ENCODE assay signal across 8 cellular contexts in the genomic region with DNA sequence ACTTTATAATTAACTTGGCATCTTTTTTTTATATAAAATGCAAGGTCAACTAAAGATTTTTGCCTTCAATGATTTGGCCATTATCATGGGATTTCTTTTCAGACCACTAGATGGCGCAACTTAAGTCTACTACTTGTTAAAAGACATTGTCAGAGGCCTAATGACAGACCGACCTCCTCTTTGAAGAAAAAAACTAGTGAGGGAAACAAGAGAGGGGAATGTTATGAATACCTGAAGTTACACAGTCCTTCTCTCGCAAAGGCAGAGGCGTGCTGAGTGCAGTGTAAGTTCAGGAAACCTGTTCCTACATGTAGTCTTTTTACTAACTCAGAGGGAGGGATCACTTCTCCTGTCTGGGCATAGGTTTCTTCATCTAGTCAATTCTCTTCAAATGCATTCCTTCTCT. TPM values are rescaled to one million over a fixed set of nuclear protein-coding genes. Genes with fewer than 3 reads are reported as not detected.
DNase-seq lines count a peak whose midpoint lies in the region; ATAC-seq, FAIRE-seq and TF ChIP-seq lines count a peak whose summit lies in the region.

No MANE protein-coding gene starts in this region.

- no peak overlapping the region for H3K9ac ChIP-seq in PC-3 (ENCODE audit: low read length)
- no peak overlapping the region for H3K9ac ChIP-seq in HepG2 (ENCODE audit: insufficient read depth, low read depth, low read length)

- no peaks in the 10 kb centered on the region for H3K9me3 ChIP-seq in PC-3 (ENCODE audit: low read length)
- no peaks in the 10 kb centered on the region for H3K9me3 ChIP-seq in HepG2 (ENCODE audit: low read length)

- H3K79me2 ChIP-seq in PC-3 (ENCODE audit: low read length) = no peaks in the 10 kb centered on the region
- H3K79me2 ChIP-seq in HepG2 (ENCODE audit: insufficient read depth, low read length) = no peaks in the 10 kb centered on the region

- no peaks in the 10 kb centered on the region for H3F3A ChIP-seq in PC-3 (ENCODE audit: low read length, unreplicated experiment)

- H3K4me1 ChIP-seq in PC-3 (ENCODE audit: insufficient read depth, low read length) = peaks cover 6% of the 10 kb centered on the region
- H3K4me1 ChIP-seq in HepG2 (ENCODE audit: insufficient read depth, low read length) = peaks cover 13% of the 10 kb centered on the region

- H3K36me3 ChIP-seq in PC-3 (ENCODE audit: low read depth, low read length) = no peaks in the 10 kb centered on the region
- H3K36me3 ChIP-seq in HepG2 (replicated peaks in 1 of 2; ENCODE audit: control insufficient read depth in 1 of 2, insufficient read depth in 2 of 2, low read length in 2 of 2) = no peaks in the 10 kb centered on the region

- ATAC-seq in PC-3 (peak; percentile 63), HepG2 (peak; percentile 79), HG02840 (IDR thresholded peaks at IDR 0.05; ENCODE audit: low FRiP score, unreplicated experiment) (no peak)

- WGBS in HepG2 (ENCODE audit: low lambda C conversion rate) = 1% methylated on average over 4 of the region's 4 CpGs

- H3K4me2 ChIP-seq in PC-3 (ENCODE audit: low read length) = no peak overlapping the region
- H3K4me2 ChIP-seq in HepG2 (ENCODE audit: low read depth, low read length) = peak overlapping the region; percentile 57

- H3K4me3 ChIP-seq in GM12864 (ENCODE audit: low read depth, low read length) (no peak overlapping the region), HL-60 (replicated peaks; ENCODE audit: insufficient read depth, low read length) (no peak overlapping the region), PC-3 (ENCODE audit: low read length) (no peak overlapping the region), HepG2 (replicated peaks in 1 of 3; ENCODE audit: insufficient read depth in 1 of 3, low read depth in 2 of 3, low read length in 3 of 3) (no peak overlapping the region)

- H2AFZ ChIP-seq in PC-3 (ENCODE audit: low read length) (peak overlapping the region; percentile 62), HepG2 (ENCODE audit: low read length) (peak overlapping the region; percentile 28)

- FAIRE-seq in HepG2 (lab: Jason Lieb, UNC) = peak; percentile 74

- intact Hi-C loops in PC-3 (cut with micrococcal nuclease) (loop anchor here (1.0 kb wide), 2 partner anchors 25 to 109 kb away; no protein-coding TSS in a partner anchor), HepG2 (cut with micrococcal nuclease; ENCODE audit: unreplicated experiment) (loop anchor here (1.0 to 10.0 kb wide), 3 partner anchors 25 to 309 kb away; no protein-coding TSS in a partner anchor)

- H3K27ac ChIP-seq in HL-60 (replicated peaks) (no peak overlapping the region), PC-3 (ENCODE audit: low read length) (no peak overlapping the region), HepG2 (ENCODE audit: extremely low read length, insufficient read depth, low read length) (no peak overlapping the region)

- TF ChIP-seq EP300 in HepG2 (IDR thresholded peaks at IDR 0.05; ENCODE audit: low read depth in 2 of 2, low read length in 2 of 2) = no peak
- no peak for TF ChIP-seq EP300 in HepG2 (CRISPR knock-in tag; IDR thresholded peaks at IDR 0.05; ENCODE audit: borderline replicate concordance)

- peak; percentile 61 for TF ChIP-seq CTCF in AG09319 (IDR thresholded peaks at IDR 0.05; ENCODE audit: low read depth, low read length)
- TF ChIP-seq CTCF in GM12864 (IDR thresholded peaks at IDR 0.05; ENCODE audit: low read depth, low read length, missing control alignments) = peak; percentile 53
- peak; percentile 52 for TF ChIP-seq CTCF in HL-60 (IDR thresholded peaks at IDR 0.05; ENCODE audit: insufficient read depth, low read length)
- peak; percentile 69 for TF ChIP-seq CTCF in PC-3 (conservative IDR thresholded peaks at IDR 0.05; ENCODE audit: low read depth, low read length)
- peak; percentile 77 for TF ChIP-seq CTCF in HepG2 (CRISPR knock-in tag; IDR thresholded peaks at IDR 0.05)

- CTCF ChIA-PET in PC-3 (lab: Charles Lee) (no interaction called here), HepG2 (lab: Yijun Ruan, JAX; ENCODE audit: low intra/inter-chr PET ratio, low total read pairs) (interaction anchor here (1.0 to 3.9 kb wide), 3 partner anchors 25 to 109 kb away, joined by 3 to 43 read pairs (median 25); no protein-coding TSS in a partner anchor)

- peak; percentile 25 for DNase-seq in AG09319 (ENCODE audit: extremely low read depth, low read depth)
- peak; percentile 22 for DNase-seq in GM12864 (ENCODE audit: low read depth)
- DNase-seq in HL-60 (ENCODE audit: low read depth in 1 of 2, low spot score in 1 of 2) = peak; percentile 17 to 55
- DNase-seq in PC-3 = peak; percentile 75
- peak; percentile 10 for DNase-seq in cerebellum (ENCODE audit: low spot score)
- peak; percentile 73 for DNase-seq in HepG2 (ENCODE audit: low spot score)
- DNase-seq in NK-92 treated with Interleukin-12 subunit alpha and Interleukin-12 subunit beta, amount 100 ng/mL, for 24 hours (lab: John Stamatoyannopoulos, UW) = no peak

- TF ChIP-seq POLR2A in HepG2 (IDR thresholded peaks at IDR 0.05; ENCODE audit: insufficient read depth in 1 of 2, low read depth in 2 of 2, low read length in 2 of 2) = no peak

- no TSS peak for BruUV-seq in PC-3 (replicated peaks; lab: Mats Ljungman, UMichigan)
- no TSS peak for BruUV-seq in HepG2 (replicated peaks; lab: Mats Ljungman, UMichigan)

- in situ Hi-C loops in HepG2 (cut with HindIII; ENCODE audit: extremely low pct_ligation_motif_present, low pct_unique_long_range_greater_than_20kb) = loop anchor here (10.0 kb wide), 1 partner anchor 251 kb away; no protein-coding TSS in a partner anchor

- no peaks in the 10 kb centered on the region for H3K27me3 ChIP-seq in HL-60 (ENCODE audit: insufficient read depth, poor library complexity, severe bottlenecking)
- no peaks in the 10 kb centered on the region for H3K27me3 ChIP-seq in PC-3 (ENCODE audit: low read length)
- peaks cover 0 to 37% of the 10 kb centered on the region in 2 experiments; a peak in 2 of 5 replicates for H3K27me3 ChIP-seq in HepG2 (ENCODE audit: control insufficient read depth in 1 of 2, insufficient read depth in 2 of 2, low read length in 2 of 2)

- POLR2A ChIA-PET in PC-3 (lab: Charles Lee; ENCODE audit: unreplicated experiment) = no interaction called here
- POLR2A ChIA-PET in HepG2 (lab: Yijun Ruan, JAX) = no interaction called here

- no peaks in the 10 kb centered on the region for H3K9me2 ChIP-seq in PC-3 (replicated peaks; ENCODE audit: low read length)

- TF ChIP-seq RAD21 in HepG2 (CRISPR knock-in tag; IDR thresholded peaks at IDR 0.05) = no peak

- H4K20me1 ChIP-seq in PC-3 (ENCODE audit: low read length) (no peaks in the 10 kb centered on the region), HepG2 (ENCODE audit: insufficient read depth, low read length) (no peaks in the 10 kb centered on the region)

RNA-seq across cellular contexts. Expression of gene TRAPPC3L, which starts 9.3 kb away (rescaled TPM):
- total RNA-seq in PC-3 (2014; rRNA removed) = not detected in 2 replicates
- not detected for total RNA-seq in cerebellum
- total RNA-seq in HepG2 (2016; rRNA removed; fragmentation: Illumina TruSeq; extraction: Trizol) = not detected in 2 replicates
- total RNA-seq in HepG2 (2016; cell fraction: cytosol; rRNA removed; fragmentation: Illumina TruSeq; extraction: Trizol; ENCODE audit: low read depth) = not detected in 2 replicates
- not detected in 2 replicates for total RNA-seq in HepG2 (2016; cell fraction: insoluble cytoplasmic fraction; rRNA removed; fragmentation: Illumina TruSeq; extraction: Trizol)
- not detected in 2 replicates for total RNA-seq in HepG2 (2016; cell fraction: membrane; rRNA removed; fragmentation: Illumina TruSeq; extraction: Trizol)
- not detected in 2 replicates for total RNA-seq in HepG2 (2016; cell fraction: nucleus; rRNA removed; fragmentation: Illumina TruSeq; extraction: Trizol)
- not detected in 2 replicates for polyA plus RNA-seq in HepG2 (2011; rRNA removed)
- polyA plus RNA-seq in HepG2 (2011; cell fraction: cytosol; rRNA removed) = not detected in 2 replicates
- not detected in 2 replicates for polyA plus RNA-seq in HepG2 (2011; cell fraction: nucleus; rRNA removed)
- not detected in 2 replicates for polyA plus RNA-seq in HepG2 (2012)
- not detected in 2 replicates for polyA plus RNA-seq in HepG2 (2016; cell fraction: cytosol; fragmentation: Illumina TruSeq; extraction: Trizol; ENCODE audit: low read depth)
- polyA plus RNA-seq in HepG2 (2016; cell fraction: insoluble cytoplasmic fraction; fragmentation: Illumina TruSeq; extraction: Trizol; ENCODE audit: low read depth) = not detected in 2 replicates
- polyA plus RNA-seq in HepG2 (2016; cell fraction: membrane; fragmentation: Illumina TruSeq; extraction: Trizol; ENCODE audit: low read depth) = not detected in 2 replicates
- polyA plus RNA-seq in HepG2 (2016; cell fraction: nucleus; fragmentation: Illumina TruSeq; extraction: Trizol; ENCODE audit: insufficient read depth, low read depth) = not detected in 2 replicates
- 2.7 TPM in 1 of 2 replicates, not detected in the other for polyA minus RNA-seq in HepG2 (2011; rRNA and poly(A)+ RNA removed; ENCODE audit: low replicate concordance)
- polyA minus RNA-seq in HepG2 (2011; cell fraction: cytosol; rRNA and poly(A)+ RNA removed) = not detected in 2 replicates
- not detected in 2 replicates for polyA minus RNA-seq in HepG2 (2011; cell fraction: nucleus; rRNA and poly(A)+ RNA removed)

RNA-seq across cellular contexts. Expression of gene CALHM4, which starts 17.3 kb away (rescaled TPM):
- total RNA-seq in PC-3 (2014; rRNA removed) = not detected in 2 replicates
- total RNA-seq in cerebellum = not detected
- not detected in 2 replicates for total RNA-seq in HepG2 (2016; rRNA removed; fragmentation: Illumina TruSeq; extraction: Trizol)
- total RNA-seq in HepG2 (2016; cell fraction: cytosol; rRNA removed; fragmentation: Illumina TruSeq; extraction: Trizol; ENCODE audit: low read depth) = not detected in 2 replicates
- not detected in 2 replicates for total RNA-seq in HepG2 (2016; cell fraction: insoluble cytoplasmic fraction; rRNA removed; fragmentation: Illumina TruSeq; extraction: Trizol)
- total RNA-seq in HepG2 (2016; cell fraction: membrane; rRNA removed; fragmentation: Illumina TruSeq; extraction: Trizol) = not detected in 2 replicates
- total RNA-seq in HepG2 (2016; cell fraction: nucleus; rRNA removed; fragmentation: Illumina TruSeq; extraction: Trizol) = not detected in 2 replicates
- not detected in 2 replicates for polyA plus RNA-seq in HepG2 (2011; rRNA removed)
- 0.05 TPM in 2 replicates for polyA plus RNA-seq in HepG2 (2011; cell fraction: cytosol; rRNA removed)
- not detected in 2 replicates for polyA plus RNA-seq in HepG2 (2011; cell fraction: nucleus; rRNA removed)
- 0.44 TPM in 1 of 2 replicates, not detected in the other for polyA plus RNA-seq in HepG2 (2012)
- not detected in 2 replicates for polyA plus RNA-seq in HepG2 (2016; cell fraction: cytosol; fragmentation: Illumina TruSeq; extraction: Trizol; ENCODE audit: low read depth)
- not detected in 2 replicates for polyA plus RNA-seq in HepG2 (2016; cell fraction: insoluble cytoplasmic fraction; fragmentation: Illumina TruSeq; extraction: Trizol; ENCODE audit: low read depth)
- polyA plus RNA-seq in HepG2 (2016; cell fraction: membrane; fragmentation: Illumina TruSeq; extraction: Trizol; ENCODE audit: low read depth) = not detected in 2 replicates
- not detected in 2 replicates for polyA plus RNA-seq in HepG2 (2016; cell fraction: nucleus; fragmentation: Illumina TruSeq; extraction: Trizol; ENCODE audit: insufficient read depth, low read depth)
- polyA minus RNA-seq in HepG2 (2011; rRNA and poly(A)+ RNA removed; ENCODE audit: low replicate concordance) = 0.28 TPM in 1 of 2 replicates, not detected in the other
- not detected in 2 replicates for polyA minus RNA-seq in HepG2 (2011; cell fraction: cytosol; rRNA and poly(A)+ RNA removed)
- polyA minus RNA-seq in HepG2 (2011; cell fraction: nucleus; rRNA and poly(A)+ RNA removed) = not detected in 2 replicates

RNA-seq across cellular contexts. Expression of gene CALHM5, which starts 24.8 kb away (rescaled TPM):
- not detected in 2 replicates for total RNA-seq in PC-3 (2014; rRNA removed)
- 0.91 TPM for total RNA-seq in cerebellum
- total RNA-seq in HepG2 (2016; rRNA removed; fragmentation: Illumina TruSeq; extraction: Trizol) = not detected in 2 replicates
- not detected in 2 replicates for total RNA-seq in HepG2 (2016; cell fraction: cytosol; rRNA removed; fragmentation: Illumina TruSeq; extraction: Trizol; ENCODE audit: low read depth)
- not detected in 2 replicates for total RNA-seq in HepG2 (2016; cell fraction: insoluble cytoplasmic fraction; rRNA removed; fragmentation: Illumina TruSeq; extraction: Trizol)
- not detected in 2 replicates for total RNA-seq in HepG2 (2016; cell fraction: membrane; rRNA removed; fragmentation: Illumina TruSeq; extraction: Trizol)
- not detected in 2 replicates for total RNA-seq in HepG2 (2016; cell fraction: nucleus; rRNA removed; fragmentation: Illumina TruSeq; extraction: Trizol)
- polyA plus RNA-seq in HepG2 (2011; rRNA removed) = not detected in 2 replicates
- polyA plus RNA-seq in HepG2 (2011; cell fraction: cytosol; rRNA removed) = not detected in 2 replicates
- polyA plus RNA-seq in HepG2 (2011; cell fraction: nucleus; rRNA removed) = not detected in 2 replicates
- not detected in 2 replicates for polyA plus RNA-seq in HepG2 (2012)
- polyA plus RNA-seq in HepG2 (2016; cell fraction: cytosol; fragmentation: Illumina TruSeq; extraction: Trizol; ENCODE audit: low read depth) = not detected in 2 replicates
- not detected in 2 replicates for polyA plus RNA-seq in HepG2 (2016; cell fraction: insoluble cytoplasmic fraction; fragmentation: Illumina TruSeq; extraction: Trizol; ENCODE audit: low read depth)
- not detected in 2 replicates for polyA plus RNA-seq in HepG2 (2016; cell fraction: membrane; fragmentation: Illumina TruSeq; extraction: Trizol; ENCODE audit: low read depth)
- polyA plus RNA-seq in HepG2 (2016; cell fraction: nucleus; fragmentation: Illumina TruSeq; extraction: Trizol; ENCODE audit: insufficient read depth, low read depth) = not detected in 2 replicates
- not detected in 2 replicates for polyA minus RNA-seq in HepG2 (2011; rRNA and poly(A)+ RNA removed; ENCODE audit: low replicate concordance)
- not detected in 2 replicates for polyA minus RNA-seq in HepG2 (2011; cell fraction: cytosol; rRNA and poly(A)+ RNA removed)
- not detected in 2 replicates for polyA minus RNA-seq in HepG2 (2011; cell fraction: nucleus; rRNA and poly(A)+ RNA removed)

RNA-seq across cellular contexts. Expression of gene RWDD1, which starts 35.1 kb away (rescaled TPM):
- total RNA-seq in PC-3 (2014; rRNA removed) = 18.4 and 24.6 TPM in 2 replicates
- total RNA-seq in cerebellum = 29.3 TPM
- 67.1 and 90.5 TPM in 2 replicates for total RNA-seq in HepG2 (2016; rRNA removed; fragmentation: Illumina TruSeq; extraction: Trizol)
- 105 and 125 TPM in 2 replicates for total RNA-seq in HepG2 (2016; cell fraction: cytosol; rRNA removed; fragmentation: Illumina TruSeq; extraction: Trizol; ENCODE audit: low read depth)
- total RNA-seq in HepG2 (2016; cell fraction: insoluble cytoplasmic fraction; rRNA removed; fragmentation: Illumina TruSeq; extraction: Trizol) = 63.5 and 89.9 TPM in 2 replicates
- 130 and 134 TPM in 2 replicates for total RNA-seq in HepG2 (2016; cell fraction: membrane; rRNA removed; fragmentation: Illumina TruSeq; extraction: Trizol)
- total RNA-seq in HepG2 (2016; cell fraction: nucleus; rRNA removed; fragmentation: Illumina TruSeq; extraction: Trizol) = 31.8 and 32.2 TPM in 2 replicates
- 20.9 and 27.4 TPM in 2 replicates for polyA plus RNA-seq in HepG2 (2011; rRNA removed)
- 15.5 and 18.4 TPM in 2 replicates for polyA plus RNA-seq in HepG2 (2011; cell fraction: cytosol; rRNA removed)
- polyA plus RNA-seq in HepG2 (2011; cell fraction: nucleus; rRNA removed) = 4.1 and 4.9 TPM in 2 replicates
- 36.7 and 37.0 TPM in 2 replicates for polyA plus RNA-seq in HepG2 (2012)
- polyA plus RNA-seq in HepG2 (2016; cell fraction: cytosol; fragmentation: Illumina TruSeq; extraction: Trizol; ENCODE audit: low read depth) = 175 and 218 TPM in 2 replicates
- polyA plus RNA-seq in HepG2 (2016; cell fraction: insoluble cytoplasmic fraction; fragmentation: Illumina TruSeq; extraction: Trizol; ENCODE audit: low read depth) = 130 and 131 TPM in 2 replicates
- 166 and 180 TPM in 2 replicates for polyA plus RNA-seq in HepG2 (2016; cell fraction: membrane; fragmentation: Illumina TruSeq; extraction: Trizol; ENCODE audit: low read depth)
- polyA plus RNA-seq in HepG2 (2016; cell fraction: nucleus; fragmentation: Illumina TruSeq; extraction: Trizol; ENCODE audit: insufficient read depth, low read depth) = 53.5 and 59.6 TPM in 2 replicates
- polyA minus RNA-seq in HepG2 (2011; rRNA and poly(A)+ RNA removed; ENCODE audit: low replicate concordance) = 8.1 and 8.3 TPM in 2 replicates
- polyA minus RNA-seq in HepG2 (2011; cell fraction: cytosol; rRNA and poly(A)+ RNA removed) = 8.3 and 9.7 TPM in 2 replicates
- 8.8 and 13.2 TPM in 2 replicates for polyA minus RNA-seq in HepG2 (2011; cell fraction: nucleus; rRNA and poly(A)+ RNA removed)
